Comparison of ENCODE assay signal across 28 cellular contexts in the genomic region with DNA sequence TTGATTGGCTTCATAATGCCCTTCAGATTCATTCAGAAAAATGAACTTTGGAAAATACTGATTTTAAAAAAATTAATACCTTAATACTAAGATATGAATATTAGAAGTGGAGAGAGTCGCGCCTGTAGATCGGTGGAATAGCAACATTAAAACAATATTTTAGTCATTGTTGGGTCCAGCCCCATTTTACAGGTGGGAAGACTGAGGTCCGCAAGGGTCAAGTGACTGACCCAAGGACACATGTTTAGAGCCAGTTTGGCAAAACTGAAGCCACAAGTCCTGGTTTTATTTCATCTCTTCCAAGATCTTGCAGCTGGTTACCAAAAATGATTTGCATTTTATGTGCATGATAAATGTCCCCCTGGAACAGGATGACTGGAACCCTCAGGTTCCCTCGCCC.
"Had no signal": no experiment of that assay in that cellular context is flagged by ENCODE, and none has a peak within 500 bp of the region (broad histone marks: within the 10 kb centered on the region; RNA-seq: fewer than 3 reads in every experiment).

No MANE protein-coding gene starts in this region.

- DNase-seq: activated CD4-positive, alpha-beta memory T cell treated with anti-CD3 and anti-CD28 coated beads, Interleukin-2, amount 10 ng/mL, durations not matched to agents 7 days and 5 days; activated CD4-positive, alpha-beta T cell treated with anti-CD3 and anti-CD28 coated beads for 1 hour; activated CD4-positive, alpha-beta T cell treated with anti-CD3 and anti-CD28 coated beads for 4 hours; activated CD4-positive, alpha-beta T cell treated with anti-CD3 and anti-CD28 coated beads, Interleukin-2, amount 10 ng/mL, durations not matched to agents 7 days and 5 days; activated CD4-positive, alpha-beta T cell treated with anti-CD3 and anti-CD28 coated beads, Interleukin-2, amount 50 U/mL, for 4 hours; activated CD4-positive, CD25-positive, alpha-beta regulatory T cell; activated CD8-positive, alpha-beta memory T cell treated with anti-CD3 and anti-CD28 coated beads, Interleukin-2, amount 50 U/mL, for 48 hours; activated gamma-delta T cell; activated naive CD4-positive, alpha-beta T cell; activated naive CD4-positive, alpha-beta T cell treated with anti-CD3 and anti-CD28 coated beads, Interleukin-2, amount 10 ng/mL, durations not matched to agents 7 days and 5 days; activated naive CD8-positive, alpha-beta T cell treated with anti-CD3 and anti-CD28 coated beads, Interleukin-2, amount 10 ng/mL, durations not matched to agents 7 days and 5 days; activated T-cell treated with anti-CD3 and anti-CD28 coated beads for 4 hours; activated T-cell treated with anti-CD3 and anti-CD28 coated beads, Interleukin-2, amount 50 U/mL, for 24 hours; activated T-cell treated with anti-CD3 and anti-CD28 coated beads, Interleukin-2, amount 50 U/mL, for 72 hours; central memory CD4-positive, alpha-beta T cell; effector CD4-positive, alpha-beta T cell; effector memory CD8-positive, alpha-beta T cell; erythroblast; foreskin keratinocyte; gastrocnemius medialis; glutamatergic neuron; T-helper 2 cell had no signal

- H3K9me3 ChIP-seq: ascending aorta, breast epithelium, esophagus muscularis mucosa, gastrocnemius medialis had no signal

- ATAC-seq: activated naive CD4-positive, alpha-beta T cell treated with anti-CD3 and anti-CD28 coated beads, Interleukin-2, amount 50 U/mL, for 72 hours; activated T-cell treated with anti-CD3 and anti-CD28 coated beads, Interleukin-2, amount 50 U/mL, for 72 hours; effector memory CD8-positive, alpha-beta T cell; foreskin keratinocyte; gastrocnemius medialis had no signal

- H3K27ac ChIP-seq: ascending aorta, breast epithelium, cardiac muscle cell, coronary artery, esophagus muscularis mucosa, foreskin keratinocyte, gastrocnemius medialis had no signal

- H3K36me3 ChIP-seq: breast epithelium, cardiac muscle cell, gastrocnemius medialis had no signal

- H3K27me3 ChIP-seq: ascending aorta, breast epithelium, cardiac muscle cell, esophagus muscularis mucosa, foreskin keratinocyte, gastrocnemius medialis had no signal

- H3K4me1 ChIP-seq: ascending aorta, breast epithelium, esophagus muscularis mucosa, foreskin keratinocyte, gastrocnemius medialis had no signal

- H3K4me3 ChIP-seq: ascending aorta, breast epithelium, cardiac muscle cell, coronary artery, esophagus muscularis mucosa, gastrocnemius medialis had no signal
